In the genomic region with DNA sequence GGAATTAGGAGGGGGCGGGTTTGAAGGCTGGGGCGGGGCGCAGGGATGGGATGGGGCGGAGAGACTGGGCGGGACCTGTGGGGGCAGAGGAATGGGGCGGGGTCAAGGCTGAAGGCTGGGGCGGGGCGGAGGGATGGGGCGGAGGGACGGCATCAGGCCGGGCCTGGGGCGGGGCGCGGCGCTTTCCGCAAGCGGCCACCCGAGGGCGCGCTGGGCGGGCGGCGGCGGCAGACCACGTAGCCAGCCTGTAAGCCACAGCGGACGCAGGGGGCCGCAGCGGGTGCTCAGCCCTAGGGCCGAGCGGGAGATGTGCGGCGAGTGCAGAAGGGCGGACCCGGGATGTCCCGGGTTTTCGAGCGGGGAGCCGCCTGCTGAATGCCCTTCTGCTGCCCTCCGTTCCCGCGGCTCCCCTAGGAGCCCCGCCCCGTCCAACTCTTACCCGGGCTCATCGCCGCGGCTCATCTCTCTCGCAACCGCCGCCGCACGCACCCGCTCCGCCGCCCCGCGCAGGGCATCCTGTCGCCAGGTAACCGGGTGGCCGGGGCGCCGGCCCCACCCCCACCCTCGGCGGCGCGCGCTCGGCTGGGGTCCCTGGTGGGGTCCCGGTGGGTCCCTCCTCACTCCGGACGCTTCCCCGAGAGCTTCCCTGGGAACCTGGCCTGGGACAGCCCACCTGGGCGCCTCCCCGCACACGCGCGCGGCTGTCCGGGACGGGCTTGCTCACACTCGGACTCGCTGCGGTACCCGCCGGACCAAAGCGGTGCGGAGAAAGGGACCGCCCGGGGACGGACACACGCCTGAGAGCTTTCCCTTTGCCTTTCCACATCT, we compare ENCODE assay signal across 8 cellular contexts. TPM values are rescaled to one million over a fixed set of nuclear protein-coding genes. Genes with fewer than 3 reads are reported as not detected.
A peak's percentile ranks its signal among the peaks of the same experiment; 100 is the strongest.
DNase-seq lines count a peak whose midpoint lies in the region; ATAC-seq and TF ChIP-seq lines count a peak whose summit lies in the region.

Gene CCDC110, minus strand, starts transcription at position 499 of the 828 bp plus-strand sequence. Its CDS starts 50 bp downstream, at position 449.

- ATAC-seq in GM19455 (IDR thresholded peaks at IDR 0.05; ENCODE audit: unreplicated experiment) (peak; percentile 94), HG03575 (IDR thresholded peaks at IDR 0.05; ENCODE audit: extremely low read depth, insufficient number of reproducible peaks, low FRiP score, unreplicated experiment) (peak; percentile 56)

- DNase-seq in CMK (ENCODE audit: low read depth): peak; percentile 63
- peak; percentile 51 for DNase-seq in NOMO-1 treated with dmso at 0.1 percent for 144 hours (lab: John Stamatoyannopoulos, UW; ENCODE audit: unreplicated experiment)
- peak; percentile 92 for DNase-seq in activated T-cell treated with anti-CD3 and anti-CD28 coated beads for 1 hour (ENCODE audit: low read depth)
- DNase-seq in epithelial cell of esophagus (ENCODE audit: low read depth): peak; percentile 99
- DNase-seq in mucosa of gallbladder (ENCODE audit: low spot score): peak; percentile 94
- peak; percentile 77 to 79 for DNase-seq in stimulated activated CD8-positive, alpha-beta memory T cell treated with anti-CD3 and anti-CD28 coated beads, Interleukin-4, amount 100 ng/mL, for 1 hour (ENCODE audit: low read depth in 2 of 2, low spot score in 1 of 2)

- H3K4me3 ChIP-seq in epithelial cell of esophagus (ENCODE audit: low read length): peak within 1 kb of the TSS; percentile 58

- no peak for TF ChIP-seq CTCF in epithelial cell of esophagus (IDR thresholded peaks at IDR 0.05; ENCODE audit: insufficient read depth, low read depth, low read length, missing control alignments)

RNA-seq across cellular contexts. Expression of gene CCDC110, which starts in this region (rescaled TPM):
- total RNA-seq in mucosa of gallbladder: 0.78 TPM

Comparison
In these comparisons a context has a peak if more than half of its experiments do, and no peak if none do; other contexts are left out.
1. Peak in every context shown above with its lines: DNase-seq, ATAC-seq and H3K4me3 ChIP-seq.
2. Peak in DNase-seq in mucosa of gallbladder; RNA of the gene not detected or under 1 TPM.